ENCODE assay signal across 8 cellular contexts in genomic region chr2:64524604-64525322, GRCh38. TPM values are rescaled to one million over a fixed set of nuclear protein-coding genes. Genes with fewer than 3 reads are reported as not detected.
A peak's percentile ranks its signal among the peaks of the same experiment; 100 is the strongest.
DNase-seq lines count a peak whose midpoint lies in the region; ATAC-seq and TF ChIP-seq lines count a peak whose summit lies in the region.

No MANE protein-coding gene starts in this region.

- peak overlapping the region; percentile 93 to 99 (median 98) for H3K27ac ChIP-seq in stomach

- H3K4me1 ChIP-seq in BE2C (no peaks in the 10 kb centered on the region), stomach (peaks cover 3 to 55% (median 37%) of the 10 kb centered on the region in 4 donors)

- CTCF ChIA-PET in WTC11 (lab: Charles Lee) = interaction anchor here (0.8 to 3.5 kb wide), 9 partner anchors 10 to 229 kb away, joined by 3 to 28 read pairs (median 4); partner anchors contain the start of gene SERTAD2

- H3K27ac Mint-ChIP-seq in WTC11 = peak overlapping the region; percentile 98
- peak overlapping the region; percentile 99 for H3K27ac Mint-ChIP-seq in mesothelial cell of epicardium

- H3K36me3 Mint-ChIP-seq in WTC11 = no peaks in the 10 kb centered on the region
- H3K36me3 Mint-ChIP-seq in mesothelial cell of epicardium = no peaks in the 10 kb centered on the region

- ATAC-seq in GM19351 (IDR thresholded peaks at IDR 0.05; ENCODE audit: unreplicated experiment) (peak; percentile 12), HG03469 (IDR thresholded peaks at IDR 0.05; ENCODE audit: unreplicated experiment) (peak; percentile 8), WTC11 (peak; percentile 24)

- H3K4me3 Mint-ChIP-seq in WTC11 (peak overlapping the region; percentile 100), mesothelial cell of epicardium (peak overlapping the region; percentile 99)

- peak; percentile 26 for DNase-seq in BE2C
- DNase-seq in WTC11 (ENCODE audit: low spot score) = no peak
- peak; percentile 34 for DNase-seq in effector CD8-positive, alpha-beta T cell (lab: John Stamatoyannopoulos, UW)
- DNase-seq in mesothelial cell of epicardium (ENCODE audit: low spot score in 2 of 2, unreplicated experiment in 2 of 2) = peak in 1 of 2 experiments; percentile 31
- DNase-seq in stomach = peak; percentile 44
- DNase-seq in DMS114 treated with DMSO at 0.1 percent for 48 hours (lab: John Stamatoyannopoulos, UW; ENCODE audit: unreplicated experiment) = no peak

- no peaks in the 10 kb centered on the region for H3K36me3 ChIP-seq in BE2C
- H3K36me3 ChIP-seq in stomach = peaks cover 0 to 3% (median 0%) of the 10 kb centered on the region in 4 donors

- peaks cover 18% of the 10 kb centered on the region for H3K4me1 Mint-ChIP-seq in WTC11
- peaks cover 27% of the 10 kb centered on the region for H3K4me1 Mint-ChIP-seq in mesothelial cell of epicardium

- 0 to 1% (median 0%) methylated on average over 21 to 48 of the region's 48 CpGs for WGBS in stomach, 5 donors

- H3K9me3 Mint-ChIP-seq in WTC11 (no peaks in the 10 kb centered on the region), mesothelial cell of epicardium (no peaks in the 10 kb centered on the region)

- intact Hi-C loops in stomach (cut with DNase I; ENCODE audit: low total_unique reads) = no loop called here

- H3K4me3 ChIP-seq in BE2C (ENCODE audit: low read depth, low read length) (peak overlapping the region; percentile 77), stomach (peak overlapping the region; percentile 65 to 97 (median 92))

- no peaks in the 10 kb centered on the region for H3K27me3 Mint-ChIP-seq in WTC11 (ENCODE audit: low read depth)
- peaks cover 3% of the 10 kb centered on the region for H3K27me3 Mint-ChIP-seq in mesothelial cell of epicardium (ENCODE audit: low read depth)

- no peak for TF ChIP-seq CTCF in BE2C (IDR thresholded peaks at IDR 0.05; ENCODE audit: low read depth, low read length)
- TF ChIP-seq CTCF in WTC11 (IDR thresholded peaks at IDR 0.05) = no peak
- TF ChIP-seq CTCF in mesothelial cell of epicardium (IDR thresholded peaks at IDR 0.05; ENCODE audit: unreplicated experiment) = no peak
- no peak for TF ChIP-seq CTCF in stomach (IDR thresholded peaks at IDR 0.05)

- no peak for TF ChIP-seq EP300 in stomach (IDR thresholded peaks at IDR 0.05)

- POLR2A ChIA-PET in WTC11 (lab: Charles Lee) = interaction anchor here (0.6 to 1.7 kb wide), 2 partner anchors 13 to 194 kb away, joined by 3 to 8 read pairs; no protein-coding TSS in a partner anchor

- TF ChIP-seq POLR2A in stomach (IDR thresholded peaks at IDR 0.05) = no peak

- H3K9me3 ChIP-seq in BE2C = no peaks in the 10 kb centered on the region
- no peaks in the 10 kb centered on the region for H3K9me3 ChIP-seq in stomach

- H3K27me3 ChIP-seq in BE2C = no peaks in the 10 kb centered on the region
- H3K27me3 ChIP-seq in stomach = no peaks in the 10 kb centered on the region

TF ChIP-seq in WTC11, 78 proteins besides CTCF, POLR2A, EP300 and RAD21 (continues in another document):
- TF ChIP-seq ELF4 (CRISPR knock-in tag; IDR thresholded peaks at IDR 0.05; ENCODE audit: low read depth) (no peak), HMGXB4 (CRISPR knock-in tag; IDR thresholded peaks at IDR 0.05) (0 out of 2 replicates have a peak, but pooled peaks have one; percentile 62), ETV6 (CRISPR knock-in tag; IDR thresholded peaks at IDR 0.05) (no peak), E2F5 (CRISPR knock-in tag; IDR thresholded peaks at IDR 0.05) (no peak), NR3C1 (CRISPR knock-in tag; conservative IDR thresholded peaks at IDR 0.05; ENCODE audit: low read depth) (no peak), ESRRA (CRISPR knock-in tag; IDR thresholded peaks at IDR 0.05; ENCODE audit: borderline replicate concordance) (no peak), MLX (CRISPR knock-in tag; IDR thresholded peaks at IDR 0.05) (no peak), CDX4 (CRISPR knock-in tag; IDR thresholded peaks at IDR 0.05; ENCODE audit: borderline replicate concordance) (no peak), ATF1 (CRISPR knock-in tag; IDR thresholded peaks at IDR 0.05) (no peak), NFE2L1 (CRISPR knock-in tag; IDR thresholded peaks at IDR 0.05) (0 out of 2 replicates have a peak, but pooled peaks have one; percentile 20), PREB (CRISPR knock-in tag; IDR thresholded peaks at IDR 0.05; ENCODE audit: borderline replicate concordance) (no peak), STAT6 (CRISPR knock-in tag; conservative IDR thresholded peaks at IDR 0.05; ENCODE audit: low read depth) (no peak), NFYB (CRISPR knock-in tag; conservative IDR thresholded peaks at IDR 0.05; ENCODE audit: low read depth) (no peak; the same call in none of the 2 replicates), FOXK1 (CRISPR knock-in tag; IDR thresholded peaks at IDR 0.05) (peak; percentile 75; the same call in 1 of the 2 replicates)

RNA-seq across cellular contexts. Expression of gene AFTPH, which starts 0.6 kb away (rescaled TPM):
- polyA plus RNA-seq in BE2C (2012; ENCODE audit: insufficient read depth, insufficient read length, low read depth) = 13.8 TPM
- total RNA-seq in WTC11 (2021) (14.9 to 16.3 TPM (median 15.0 TPM) in 3 replicates), mesothelial cell of epicardium (21.7 to 22.9 TPM (median 22.2 TPM) in 3 replicates), stomach (10 to 100 TPM; 19.8 to 93.6 (median 46.7) TPM)
- polyA plus RNA-seq in stomach = 10 to 100 TPM; 30.1 to 46.9 (median 31.1) TPM

Comparison
In these comparisons a context has a peak if more than half of its experiments do, and no peak if none do; other contexts are left out.
1. DNase-seq: peak in BE2C (single experiment), effector CD8-positive, alpha-beta T cell (single experiment) and stomach (single experiment); none in WTC11 (single experiment) and DMS114 treated with DMSO at 0.1 percent for 48 hours (single experiment).
2. Peak in every context shown above with its lines, with median percentiles within 50 percentile points of each other: ATAC-seq.